Comparison of ENCODE assay signal across 16 cellular contexts in the genomic region with DNA sequence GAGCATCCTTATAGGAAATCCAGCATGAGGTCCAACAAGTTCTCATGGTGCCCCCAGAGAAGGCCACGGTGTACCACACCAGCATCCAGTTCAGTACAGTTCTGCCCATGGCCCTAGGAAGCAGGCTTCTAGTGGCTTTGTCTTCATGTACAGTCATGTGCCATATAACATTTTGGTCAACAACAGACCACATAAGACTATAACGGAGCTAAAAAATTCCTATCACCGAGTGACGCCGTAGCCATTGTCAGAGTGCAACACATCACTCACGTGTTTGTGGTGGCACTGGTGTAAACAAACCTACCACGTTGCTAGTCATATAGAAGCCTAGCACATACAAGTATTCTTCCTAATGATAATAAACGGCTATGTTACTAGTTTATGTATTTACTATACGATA.
"Had no signal": no experiment of that assay in that cellular context is flagged by ENCODE, and none has a peak within 500 bp of the region (broad histone marks: within the 10 kb centered on the region; RNA-seq: fewer than 3 reads in every experiment).

No MANE protein-coding gene starts in this region.

- DNase-seq: activated CD4-positive, CD25-positive, alpha-beta regulatory T cell treated with anti-CD3 and anti-CD28 coated beads, Interleukin-2, amount 50 U/mL, for 72 hours; activated gamma-delta T cell; colonic mucosa; foreskin melanocyte; heart left ventricle; islet precursor cell; mucosa of descending colon; nephron progenitor cell; sigmoid colon; stimulated activated CD4-positive, alpha-beta T cell treated with anti-CD3 and anti-CD28 coated beads, Interleukin-12 subunit alpha, Interleukin-12 subunit beta, amount 100 ng/mL, for 4 hours; stimulated activated CD4-positive, alpha-beta T cell treated with anti-CD3 and anti-CD28 coated beads, Interleukin-4, amount 100 ng/mL, for 4 hours; substantia nigra; SW 1271; T-helper 9 cell; transverse colon had no signal

- H3K4me1 Mint-ChIP-seq: stimulated activated memory B cell treated with anti-CD40 and anti-IgM and Interleukin-4, amounts not matched to agents 10 μg/mL and 1 μg/mL and 100 μg/mL, for 72 hours had no signal

- H3K9me3 Mint-ChIP-seq: nephron progenitor cell had no signal

- H3K27ac Mint-ChIP-seq: nephron progenitor cell; stimulated activated memory B cell treated with anti-CD40 and anti-IgM and Interleukin-4, amounts not matched to agents 10 μg/mL and 1 μg/mL and 100 μg/mL, for 72 hours had no signal

- H3K36me3 Mint-ChIP-seq: stimulated activated memory B cell treated with anti-CD40 and anti-IgM and Interleukin-4, amounts not matched to agents 10 μg/mL and 1 μg/mL and 100 μg/mL, for 72 hours had no signal

- H3K27me3 Mint-ChIP-seq: stimulated activated memory B cell treated with anti-CD40 and anti-IgM and Interleukin-4, amounts not matched to agents 10 μg/mL and 1 μg/mL and 100 μg/mL, for 72 hours had no signal

- H3K4me3 Mint-ChIP-seq: nephron progenitor cell; stimulated activated memory B cell treated with anti-CD40 and anti-IgM and Interleukin-4, amounts not matched to agents 10 μg/mL and 1 μg/mL and 100 μg/mL, for 72 hours had no signal
